Comparison of ENCODE assay signal across 8 cellular contexts in the genomic region with DNA sequence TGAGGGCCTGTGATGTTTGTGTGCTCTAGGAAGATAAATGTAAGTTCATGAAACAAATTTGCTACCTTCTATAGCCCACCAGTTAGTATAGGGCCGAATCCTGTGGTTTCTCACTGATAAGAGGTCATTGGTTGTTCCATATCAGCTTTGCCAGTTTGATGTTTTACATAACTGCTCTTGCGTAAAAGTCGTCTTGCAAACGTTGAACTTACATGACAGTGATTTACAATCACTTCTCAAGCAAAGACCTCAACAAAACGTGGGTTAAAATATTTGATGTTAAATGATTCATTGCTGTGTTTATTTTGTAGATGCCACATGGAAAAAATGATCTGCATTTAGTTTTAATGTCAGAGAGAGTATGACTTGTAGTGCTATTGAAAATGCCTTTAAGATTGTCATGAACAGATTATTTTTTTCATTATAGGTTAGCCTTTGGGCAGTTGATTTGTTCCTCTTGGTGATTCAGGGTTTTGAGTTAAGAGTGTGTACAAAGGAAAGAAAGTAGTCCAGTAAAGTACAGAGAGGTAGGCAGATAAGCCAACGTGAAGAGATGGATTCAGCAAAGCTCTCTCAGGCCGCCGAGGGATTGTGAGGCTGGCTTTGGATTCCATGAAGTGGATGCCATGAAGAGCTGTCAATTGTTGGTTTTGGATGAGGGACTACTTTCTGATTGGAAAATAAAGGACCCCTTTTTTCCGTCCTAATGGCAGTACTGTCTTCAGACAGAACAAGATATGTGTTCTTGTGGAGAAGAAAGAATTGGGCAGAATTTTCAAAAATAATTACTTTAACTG. TPM values are rescaled to one million over a fixed set of nuclear protein-coding genes. Genes with fewer than 3 reads are reported as not detected.
DNase-seq lines count a peak whose midpoint lies in the region; ATAC-seq and TF ChIP-seq lines count a peak whose summit lies in the region.

No MANE protein-coding gene starts in this region.

- H3K27ac ChIP-seq in DND-41 (ENCODE audit: low read length) (peak overlapping the region; percentile 100; the same call in 1 of the 2 replicates), cingulate gyrus (ENCODE audit: low read depth, low read length) (peak overlapping the region; percentile 23)

- H3K27ac Mint-ChIP-seq in naive thymus-derived CD8-positive, alpha-beta T cell: peak overlapping the region; percentile 68 to 100 (median 90)

- peaks cover 64% of the 10 kb centered on the region for H3K4me1 ChIP-seq in DND-41 (ENCODE audit: insufficient read depth, low read length)

- peaks cover 0 to 3% (median 0%) of the 10 kb centered on the region in 5 donors for H3K27me3 Mint-ChIP-seq in naive thymus-derived CD8-positive, alpha-beta T cell

- no peak for TF ChIP-seq CTCF in DND-41 (IDR thresholded peaks at IDR 0.05; ENCODE audit: borderline replicate concordance, extremely low read depth, low read length, poor library complexity, severe bottlenecking)
- no peak for TF ChIP-seq CTCF in NB4 (IDR thresholded peaks at IDR 0.05; ENCODE audit: low read depth, low read length)

- peaks cover 5 to 48% (median 15%) of the 10 kb centered on the region in 3 donors for H3K36me3 Mint-ChIP-seq in naive thymus-derived CD8-positive, alpha-beta T cell

- ATAC-seq in DND-41 (ENCODE audit: insufficient read depth, low read depth) (no peak), HG02970 (IDR thresholded peaks at IDR 0.05; ENCODE audit: low FRiP score, unreplicated experiment) (no peak)
- ATAC-seq in naive thymus-derived CD8-positive, alpha-beta T cell: no peak

- TF ChIP-seq POLR2A in NB4 (IDR thresholded peaks at IDR 0.05; ENCODE audit: extremely low read depth, insufficient read length): no peak

- peak overlapping the region; percentile 97 for H3K9ac ChIP-seq in DND-41 (ENCODE audit: low read depth, low read length)

- H2AFZ ChIP-seq in DND-41 (ENCODE audit: low read depth, low read length): no peak overlapping the region

- H3K36me3 ChIP-seq in DND-41 (ENCODE audit: insufficient read depth, low read length): peaks cover 85% of the 10 kb centered on the region

- no peaks in the 10 kb centered on the region for H3K9me3 ChIP-seq in DND-41 (ENCODE audit: insufficient read depth, low read length, severe bottlenecking)

- peak overlapping the region; percentile 74 for H3K4me2 ChIP-seq in DND-41 (ENCODE audit: insufficient read depth, low read length)

- H3K27me3 ChIP-seq in DND-41 (ENCODE audit: insufficient read depth, low read length, poor library complexity): no peaks in the 10 kb centered on the region

- peaks cover 0 to 3% (median 0%) of the 10 kb centered on the region in 9 donors for H3K9me3 Mint-ChIP-seq in naive thymus-derived CD8-positive, alpha-beta T cell

- H3K4me3 ChIP-seq in DND-41 (ENCODE audit: low read depth in 1 of 2, low read length in 2 of 2) (peak overlapping the region; percentile 67 to 86; a peak in 3 of 4 replicates), NB4 (ENCODE audit: low read depth, low read length) (peak overlapping the region; percentile 93)

- peak overlapping the region; percentile 90 to 99 (median 96) for H3K4me3 Mint-ChIP-seq in naive thymus-derived CD8-positive, alpha-beta T cell

- DNase-seq in DND-41: no peak
- DNase-seq in NB4 (ENCODE audit: low read depth): peak; percentile 73
- DNase-seq in naive thymus-derived CD8-positive, alpha-beta T cell: no peak
- no peak for DNase-seq in DMS114 treated with DMSO at 0.1 percent for 48 hours (lab: John Stamatoyannopoulos, UW; ENCODE audit: unreplicated experiment)
- no peak for DNase-seq in retina
- DNase-seq in central memory CD4-positive, alpha-beta T cell: no peak

- H4K20me1 ChIP-seq in DND-41 (ENCODE audit: insufficient read depth, low read length): peaks cover 76% of the 10 kb centered on the region

- peaks cover 45 to 89% (median 81%) of the 10 kb centered on the region in 4 donors for H3K4me1 Mint-ChIP-seq in naive thymus-derived CD8-positive, alpha-beta T cell

- POLR2A ChIA-PET in naive thymus-derived CD8-positive, alpha-beta T cell (lab: Charles Lee): interaction anchor here (0.9 to 1.7 kb wide), 4 partner anchors 9 to 471 kb away, joined by 3 to 5 read pairs (median 4); a partner anchor contains a TSS

- H3K79me2 ChIP-seq in DND-41 (ENCODE audit: insufficient read depth, low read length): peaks cover 100% of the 10 kb centered on the region

RNA-seq across cellular contexts. Expression of a gene that starts 2.6 kb away (rescaled TPM):
- 100 to 1,000 TPM; 290 to 292 TPM for total RNA-seq in naive thymus-derived CD8-positive, alpha-beta T cell
- polyA plus RNA-seq in naive thymus-derived CD8-positive, alpha-beta T cell: 100 to 1,000 TPM; 141 to 215 (median 175) TPM

RNA-seq across cellular contexts. Expression of a gene that starts 2.9 kb away (rescaled TPM):
- 10 to 100 TPM; 18.7 to 19.2 TPM for total RNA-seq in naive thymus-derived CD8-positive, alpha-beta T cell
- 10 to 100 TPM in 1 of 3 donors, 1 to 10 TPM in 2; 4.7 to 13.1 (median 4.9) TPM for polyA plus RNA-seq in naive thymus-derived CD8-positive, alpha-beta T cell

RNA-seq across cellular contexts. Expression of a gene that starts 35.8 kb away (rescaled TPM):
- total RNA-seq in naive thymus-derived CD8-positive, alpha-beta T cell: not detected
- under 1 TPM in 1 of 3 donors, not detected in 2; 0.54 TPM for polyA plus RNA-seq in naive thymus-derived CD8-positive, alpha-beta T cell

RNA-seq across cellular contexts. Expression of a gene that starts 44.8 kb away (rescaled TPM):
- 1 to 10 TPM in 1 of 2 experiments, under 1 TPM in 1; 0.49 to 1.3 TPM for total RNA-seq in naive thymus-derived CD8-positive, alpha-beta T cell
- not detected for polyA plus RNA-seq in naive thymus-derived CD8-positive, alpha-beta T cell
